11 cellular contexts compared by ENCODE assay signal in the genomic region with DNA sequence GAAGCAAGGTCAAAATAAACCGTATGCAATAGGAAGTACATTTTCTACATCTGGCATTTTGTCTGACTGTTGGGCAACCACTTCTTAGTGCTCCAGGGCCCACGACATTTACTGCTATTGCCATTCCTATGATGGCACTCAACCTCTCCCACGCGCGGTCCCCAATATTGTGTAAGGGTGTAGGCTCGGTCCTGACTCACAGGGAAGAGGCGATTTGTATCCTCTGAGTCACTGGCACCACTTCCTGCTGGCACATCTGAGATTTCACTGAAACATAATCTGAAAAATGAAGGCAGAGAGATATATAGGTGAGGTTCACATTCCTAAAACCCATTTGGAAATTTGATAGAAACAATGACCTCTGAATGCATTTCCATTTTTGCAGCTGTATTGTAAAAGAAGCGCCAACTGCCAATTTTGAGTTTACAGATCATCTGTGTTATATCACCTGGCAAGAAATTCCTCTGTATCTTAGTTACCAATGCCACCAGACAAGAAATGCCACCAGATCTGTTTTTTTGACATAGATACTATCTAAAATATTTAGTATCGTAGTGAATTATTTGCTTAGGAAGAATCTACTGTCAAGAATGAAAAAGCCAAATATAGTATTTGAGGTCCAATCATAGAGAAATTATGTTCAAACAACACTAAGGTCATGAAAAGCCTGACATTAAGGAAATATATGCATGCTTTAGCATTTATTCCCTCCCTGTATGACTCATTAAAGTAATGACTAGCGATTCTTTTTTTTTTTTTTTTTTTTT. TPM values are rescaled to one million over a fixed set of nuclear protein-coding genes. Genes with fewer than 3 reads are reported as not detected.
DNase-seq lines count a peak whose midpoint lies in the region; ATAC-seq, FAIRE-seq and TF ChIP-seq lines count a peak whose summit lies in the region.
"Had no signal": no experiment of that assay in that cellular context is flagged by ENCODE, and none has a peak within 500 bp of the region (broad histone marks: within the 10 kb centered on the region; RNA-seq: fewer than 3 reads in every experiment).

No MANE protein-coding gene starts in this region.

- H3K4me3 ChIP-seq in SJSA1 = no peak overlapping the region
- H3K4me3 ChIP-seq in fibroblast of villous mesenchyme (ENCODE audit: low read depth, low read length) = no peak overlapping the region
- H3K4me3 ChIP-seq: heart right ventricle, prostate gland, uterus had no signal

- no peaks in the 10 kb centered on the region for H3K27me3 ChIP-seq in SJSA1 (replicated peaks)
- H3K27me3 ChIP-seq: uterus had no signal

- H3K27ac ChIP-seq in SJSA1 = peak overlapping the region; percentile 74
- H3K27ac ChIP-seq: heart right ventricle, prostate gland, uterus had no signal

- H3K4me1 ChIP-seq in SJSA1 (replicated peaks) = peaks cover 12% of the 10 kb centered on the region
- H3K4me1 ChIP-seq: heart right ventricle, prostate gland, uterus had no signal

- no peak for TF ChIP-seq CTCF in fibroblast of villous mesenchyme (IDR thresholded peaks at IDR 0.05; ENCODE audit: insufficient read depth, low read depth, low read length)

- ATAC-seq in HG02678 (IDR thresholded peaks at IDR 0.05; ENCODE audit: unreplicated experiment) = no peak

- FAIRE-seq in GM19239 (lab: Jason Lieb, UNC) = no peak

- peak; percentile 31 for DNase-seq in stimulated activated CD4-positive, alpha-beta T cell treated with anti-CD3 and anti-CD28 coated beads, Interleukin-1b, Interleukin-23, amount 100 ng/mL, for 48 hours
- no peak for DNase-seq in stimulated activated CD4-positive, alpha-beta T cell treated with anti-CD3 and anti-CD28 coated beads, Interleukin-4, amount 100 ng/mL, for 1 hour
- DNase-seq in SJSA1 (ENCODE audit: low read depth in 1 of 2, low spot score in 2 of 2) (peak; percentile 39 to 60), fibroblast of villous mesenchyme (ENCODE audit: low read depth) (peak; percentile 88), pons (ENCODE audit: low spot score) (no peak), GM19239 (ENCODE audit: insufficient read length, low spot score) (no peak)
- no peak for DNase-seq in NK-92 treated with Interleukin-12 subunit alpha and Interleukin-12 subunit beta, amount 100 ng/mL, for 24 hours (lab: John Stamatoyannopoulos, UW)
- DNase-seq: heart right ventricle, uterus had no signal

- no peaks in the 10 kb centered on the region for H3K9me3 ChIP-seq in SJSA1 (replicated peaks)
- H3K9me3 ChIP-seq: heart right ventricle, prostate gland, uterus had no signal

- no peaks in the 10 kb centered on the region for H3K36me3 ChIP-seq in SJSA1
- H3K36me3 ChIP-seq: heart right ventricle, prostate gland, uterus had no signal

RNA-seq across cellular contexts. Expression of gene EREG, which starts 9.8 kb away (rescaled TPM):
- total RNA-seq in SJSA1 (2014; rRNA removed; shearing (Covaris generic)) = not detected in 2 replicates
- total RNA-seq in fibroblast of villous mesenchyme = 1.3 and 5.2 TPM in 2 replicates

Comparison
In these comparisons a context has a peak if more than half of its experiments do, and no peak if none do; other contexts are left out.
1. DNase-seq: peak in stimulated activated CD4-positive, alpha-beta T cell treated with anti-CD3 and anti-CD28 coated beads, Interleukin-1b, Interleukin-23, amount 100 ng/mL, for 48 hours (single experiment), SJSA1 (2 of 2) and fibroblast of villous mesenchyme (single experiment); none in stimulated activated CD4-positive, alpha-beta T cell treated with anti-CD3 and anti-CD28 coated beads, Interleukin-4, amount 100 ng/mL, for 1 hour (single experiment), pons (single experiment), GM19239 (single experiment) and NK-92 treated with Interleukin-12 subunit alpha and Interleukin-12 subunit beta, amount 100 ng/mL, for 24 hours (single experiment).